In the genomic region with DNA sequence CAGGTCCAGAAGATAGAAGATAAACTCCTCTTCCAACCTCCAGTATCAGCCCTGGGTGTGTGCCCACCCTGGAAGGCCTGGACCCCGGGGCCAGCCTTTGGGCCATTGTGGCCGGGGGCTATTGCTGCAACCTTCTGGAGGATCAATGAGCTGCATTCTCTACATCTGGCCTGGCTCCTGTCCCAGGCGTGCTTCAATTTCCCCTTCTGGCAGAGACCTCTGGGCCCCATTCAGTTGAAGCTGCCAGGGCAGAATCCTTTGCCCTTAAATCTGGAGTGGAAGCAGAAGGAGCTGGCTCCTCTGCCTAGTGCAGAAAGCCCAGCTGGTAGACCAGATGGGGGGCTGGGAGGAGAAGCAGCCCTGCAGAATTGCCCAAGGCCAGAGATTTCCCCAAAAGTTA, we compare ENCODE assay signal across 21 cellular contexts. TPM values are rescaled to one million over a fixed set of nuclear protein-coding genes. Genes with fewer than 3 reads are reported as not detected.
DNase-seq lines count a peak whose midpoint lies in the region; ATAC-seq, FAIRE-seq and TF ChIP-seq lines count a peak whose summit lies in the region.
"Had no signal": no experiment of that assay in that cellular context is flagged by ENCODE, and none has a peak within 500 bp of the region (broad histone marks: within the 10 kb centered on the region; RNA-seq: fewer than 3 reads in every experiment).

No MANE protein-coding gene starts in this region.

- CTCF ChIA-PET in T-cell (lab: Charles Lee): interaction anchor here in 1 of 2 donors (1.2 kb wide), 1 partner anchor 23 kb away, joined by 3 read pairs; no protein-coding TSS in a partner anchor

- H3K36me3 ChIP-seq in OCI-LY1 (ENCODE audit: insufficient read depth, low read length) (no peaks in the 10 kb centered on the region), kidney (ENCODE audit: control insufficient read depth in 1 of 2, insufficient read depth in 2 of 2, low read length in 2 of 2) (peaks cover 0 to 2% of the 10 kb centered on the region in 2 donors)
- H3K36me3 ChIP-seq: SJSA1 had no signal

- H3K27ac ChIP-seq in OCI-LY1 (ENCODE audit: low read depth, low read length, poor library complexity, severe bottlenecking) (peak overlapping the region; percentile 61), kidney (ENCODE audit: low read depth in 2 of 2, low read length in 2 of 2) (no peak overlapping the region)
- H3K27ac ChIP-seq: RWPE1, SJSA1 had no signal

- peaks cover 3 to 19% of the 10 kb centered on the region in 2 donors for H3K27me3 Mint-ChIP-seq in T-cell

- H2AFZ ChIP-seq in OCI-LY1 (ENCODE audit: low read length): no peak overlapping the region

- H3K4me1 ChIP-seq in OCI-LY1 (ENCODE audit: insufficient read depth, low read length, severe bottlenecking): peaks cover 28% of the 10 kb centered on the region
- peaks cover 0 to 2% of the 10 kb centered on the region in 2 donors for H3K4me1 ChIP-seq in kidney (ENCODE audit: control insufficient read depth in 1 of 2, insufficient read depth in 1 of 2, low read depth in 1 of 2, low read length in 2 of 2)
- H3K4me1 ChIP-seq: SJSA1 had no signal

- H3K79me2 ChIP-seq in OCI-LY1 (ENCODE audit: insufficient read depth, low read length): no peaks in the 10 kb centered on the region

- H3F3A ChIP-seq in OCI-LY1 (ENCODE audit: insufficient read depth, low read length): no peaks in the 10 kb centered on the region

- peak; percentile 83 for DNase-seq in DMS 273 treated with DMSO at 0.1 percent for 48 hours (lab: John Stamatoyannopoulos, UW)
- peak; percentile 71 for DNase-seq in NCI-H1092 treated with DMSO at 0.1 percent for 48 hours (lab: John Stamatoyannopoulos, UW)
- DNase-seq in fibroblast of peridontal ligament (ENCODE audit: extremely low read depth): peak; percentile 71
- no peak for DNase-seq in T-cell
- DNase-seq in kidney: no peak
- DNase-seq in HK-2 (ENCODE audit: unreplicated experiment): no peak
- DNase-seq: ACHN; CD8-positive, alpha-beta T cell; GDM1; HFFc6; NCI-H2029; NCI-H69; SW 1271 had no signal

- no peak overlapping the region for H3K27ac Mint-ChIP-seq in T-cell
- H3K27ac Mint-ChIP-seq: B cell; CD8-positive, alpha-beta T cell; HFFc6; T-helper 2 cell treated with Interferon-gamma antibody and Interleukin-4, amounts not matched to agents 5 μg/mL and 100 μg/mL, for 36 hours had no signal

- no peaks in the 10 kb centered on the region for H4K20me1 ChIP-seq in OCI-LY1 (ENCODE audit: insufficient read depth, low read length)

- no peaks in the 10 kb centered on the region for H3K27me3 ChIP-seq in OCI-LY1 (ENCODE audit: insufficient read depth, low read length)
- H3K27me3 ChIP-seq: SJSA1 had no signal

- POLR2A ChIA-PET in T-cell (lab: Charles Lee): no interaction called here

- ATAC-seq in T-cell (replicated peaks in 1 of 4): no peak
- ATAC-seq: CD8-positive, alpha-beta T cell had no signal

- no peak for FAIRE-seq in kidney (lab: Jason Lieb, UNC)
- FAIRE-seq: GM12892, H1 had no signal

- TF ChIP-seq CTCF in OCI-LY1 (IDR thresholded peaks at IDR 0.05; ENCODE audit: low read length) (no peak), kidney (IDR thresholded peaks at IDR 0.05; ENCODE audit: borderline replicate concordance, extremely low read depth, insufficient read depth) (no peak)

- H3K4me1 Mint-ChIP-seq in T-cell: no peaks in the 10 kb centered on the region
- H3K4me1 Mint-ChIP-seq: B cell had no signal

- H3K36me3 Mint-ChIP-seq in T-cell: no peaks in the 10 kb centered on the region
- H3K36me3 Mint-ChIP-seq: CD8-positive, alpha-beta T cell had no signal

- no peaks in the 10 kb centered on the region for H3K9me2 ChIP-seq in OCI-LY1 (ENCODE audit: low read depth, low read length)

- H3K4me3 ChIP-seq in OCI-LY1 (ENCODE audit: low read depth, low read length, poor library complexity, severe bottlenecking) (no peak overlapping the region), kidney (ENCODE audit: low read length in 2 of 2) (no peak overlapping the region)
- H3K4me3 ChIP-seq: SJSA1 had no signal

- intact Hi-C loops in kidney (cut with DNase I): no loop called here

- no peak overlapping the region; the same call in 1 of the 2 replicates for H3K9ac ChIP-seq in OCI-LY1 (ENCODE audit: low read length)
- no peak overlapping the region for H3K9ac ChIP-seq in kidney (ENCODE audit: low read length in 2 of 2)

- H3K9me3 Mint-ChIP-seq in T-cell: no peaks in the 10 kb centered on the region
- H3K9me3 Mint-ChIP-seq: CD8-positive, alpha-beta T cell; HFFc6; T-helper 2 cell treated with Interferon-gamma antibody and Interleukin-4, amounts not matched to agents 5 μg/mL and 100 μg/mL, for 36 hours had no signal

- no peak overlapping the region; the same call in 1 of the 2 replicates for H3K4me2 ChIP-seq in OCI-LY1 (ENCODE audit: low read length)

- H3K9me3 ChIP-seq in OCI-LY1 (ENCODE audit: low read length) (no peaks in the 10 kb centered on the region), kidney (ENCODE audit: control insufficient read depth in 1 of 2, low read length in 2 of 2) (no peaks in the 10 kb centered on the region)
- H3K9me3 ChIP-seq: SJSA1 had no signal

- H3K4me3 Mint-ChIP-seq in T-cell: no peak overlapping the region
- H3K4me3 Mint-ChIP-seq: B cell; CD8-positive, alpha-beta T cell; HFFc6; T-helper 2 cell treated with Interferon-gamma antibody and Interleukin-4, amounts not matched to agents 5 μg/mL and 100 μg/mL, for 36 hours had no signal

RNA-seq across cellular contexts. Expression of gene NYNRIN, which starts 10.0 kb away (rescaled TPM):
- total RNA-seq in T-cell: under 1 TPM; 0.28 to 0.95 (median 0.61) TPM
- 12.1 TPM for total RNA-seq in kidney
- polyA plus RNA-seq in kidney (ENCODE audit: insufficient read depth, low read depth, low replicate concordance): 4.4 TPM
- total RNA-seq: MCF 10A had no signal

RNA-seq across cellular contexts. Expression of gene CBLN3, which starts 20.7 kb away (rescaled TPM):
- total RNA-seq in T-cell (10 to 100 TPM in 1 of 5 donors, 1 to 10 TPM in 4; 3.9 to 13.5 (median 5.0) TPM), kidney (1.3 TPM)
- polyA plus RNA-seq in kidney (ENCODE audit: insufficient read depth, low read depth, low replicate concordance): 2.6 TPM

RNA-seq across cellular contexts. Expression of gene KHNYN, which starts 21.0 kb away (rescaled TPM):
- 100 to 1,000 TPM; 126 to 166 (median 146) TPM for total RNA-seq in T-cell
- 53.9 TPM for total RNA-seq in kidney
- polyA plus RNA-seq in kidney (ENCODE audit: insufficient read depth, low read depth, low replicate concordance): 9.7 TPM

RNA-seq across cellular contexts. Expression of gene SDR39U1, which starts 33.8 kb away (rescaled TPM):
- total RNA-seq in T-cell: 100 to 1,000 TPM in 3 of 5 donors, 10 to 100 TPM in 2; 79.6 to 154 (median 109) TPM
- 62.3 TPM for total RNA-seq in kidney
- polyA plus RNA-seq in kidney (ENCODE audit: insufficient read depth, low read depth, low replicate concordance): 97.8 TPM

RNA-seq across cellular contexts. Expression of gene NFATC4, which starts 40.8 kb away (rescaled TPM):
- total RNA-seq in T-cell (under 1 TPM in 4 of 5 donors, not detected in 1; 0.16 to 0.82 (median 0.39) TPM), kidney (45.3 TPM)
- polyA plus RNA-seq in kidney (ENCODE audit: insufficient read depth, low read depth, low replicate concordance): 38.9 TPM
- total RNA-seq: CD8-positive, alpha-beta T cell had no signal

Comparison
In these comparisons a context has a peak if more than half of its experiments do, and no peak if none do; other contexts are left out.
1. DNase-seq: peak in DMS 273 treated with DMSO at 0.1 percent for 48 hours (single experiment), NCI-H1092 treated with DMSO at 0.1 percent for 48 hours (single experiment) and fibroblast of peridontal ligament (single experiment); none in T-cell (0 of 34), kidney (single experiment) and HK-2 (single experiment).